25 cellular contexts compared by ENCODE assay signal in genomic region chr1:234826352-234826751, GRCh38.
"Had no signal": no experiment of that assay in that cellular context is flagged by ENCODE, and none has a peak within 500 bp of the region (broad histone marks: within the 10 kb centered on the region; RNA-seq: fewer than 3 reads in every experiment).

No MANE protein-coding gene starts in this region.

- H3K4me1 ChIP-seq: SJCRH30 had no signal

- H3K27ac Mint-ChIP-seq: activated CD8-positive, alpha-beta T cell treated with anti-CD3 and anti-CD28 coated beads, Interleukin-2, amount 10 ng/mL, durations not matched to agents 7 days and 5 days; activated naive CD8-positive, alpha-beta T cell treated with anti-CD3 and anti-CD28 coated beads, Interleukin-2, amount 10 ng/mL, durations not matched to agents 7 days and 5 days had no signal

- ATAC-seq: activated CD4-positive, CD25-positive, alpha-beta regulatory T cell treated with anti-CD3 and anti-CD28 coated beads, Interleukin-2, amount 50 U/mL, for 24 hours; activated CD8-positive, alpha-beta T cell treated with anti-CD3 and anti-CD28 coated beads, Interleukin-2, amount 10 ng/mL, durations not matched to agents 7 days and 5 days had no signal

- DNase-seq: activated CD4-positive, alpha-beta T cell treated with anti-CD3 and anti-CD28 coated beads for 48 hours; activated CD4-positive, alpha-beta T cell treated with anti-CD3 and anti-CD28 coated beads, Interleukin-2, amount 50 U/mL, for 4 hours; activated CD8-positive, alpha-beta memory T cell treated with anti-CD3 and anti-CD28 coated beads, Interleukin-2, amount 50 U/mL, for 48 hours; activated CD8-positive, alpha-beta T cell treated with anti-CD3 and anti-CD28 coated beads, Interleukin-2, amount 10 ng/mL, durations not matched to agents 7 days and 5 days; activated naive CD4-positive, alpha-beta T cell treated with anti-CD3 and anti-CD28 coated beads, Interleukin-2, amount 50 U/mL, for 16 hours; activated naive CD8-positive, alpha-beta T cell treated with anti-CD3 and anti-CD28 coated beads, Interleukin-2, amount 10 ng/mL, durations not matched to agents 7 days and 5 days; activated T-cell treated with anti-CD3 and anti-CD28 coated beads, Interleukin-2, amount 50 U/mL, for 1 hour; adrenal gland; anterior cingulate cortex; Kasumi-1; KBM-7; NCI-H1105 treated with DMSO at 0.1 percent for 48 hours; NCI-H2029; NCI-H345; NCI-H510A; NCI-H526 treated with DMSO at 0.1 percent for 48 hours; NCI-H82; Peyer's patch; Right ventricle myocardium superior; SJCRH30; SK-N-SH; T-helper 1 cell; WERI-Rb-1 had no signal

- H3K9me3 ChIP-seq: adrenal gland, Peyer's patch, SJCRH30, SK-N-SH had no signal

- H3K4me2 ChIP-seq: SK-N-SH had no signal

- H3K9me2 ChIP-seq: SK-N-SH had no signal

- H3K36me3 ChIP-seq: adrenal gland, Peyer's patch, SJCRH30, WERI-Rb-1 had no signal

- H3K4me3 Mint-ChIP-seq: activated CD8-positive, alpha-beta T cell treated with anti-CD3 and anti-CD28 coated beads, Interleukin-2, amount 10 ng/mL, durations not matched to agents 7 days and 5 days; activated naive CD8-positive, alpha-beta T cell treated with anti-CD3 and anti-CD28 coated beads, Interleukin-2, amount 10 ng/mL, durations not matched to agents 7 days and 5 days had no signal

- H3K27ac ChIP-seq: adrenal gland, RWPE1, SJCRH30, WERI-Rb-1 had no signal

- H3K27me3 ChIP-seq: adrenal gland, Peyer's patch, SJCRH30 had no signal

- H3K4me3 ChIP-seq: adrenal gland, Peyer's patch, SJCRH30 had no signal
